In genomic region chr1:5620997-5621396, GRCh38 we compare ENCODE assay signal across 9 cellular contexts.
DNase-seq lines count a peak whose midpoint lies in the region; ATAC-seq and TF ChIP-seq lines count a peak whose summit lies in the region.
"Had no signal": no experiment of that assay in that cellular context is flagged by ENCODE, and none has a peak within 500 bp of the region (broad histone marks: within the 10 kb centered on the region; RNA-seq: fewer than 3 reads in every experiment).

No MANE protein-coding gene starts in this region.

- TF ChIP-seq POLR2A in right lobe of liver (IDR thresholded peaks at IDR 0.05) = no peak

- CTCF ChIA-PET in activated CD8-positive, alpha-beta memory T cell treated with anti-CD3 and anti-CD28 coated beads, Interleukin-2, amount 10 ng/mL, durations not matched to agents 7 days and 5 days (lab: Charles Lee) = no interaction called here

- H3K36me3 ChIP-seq in WERI-Rb-1 (no peaks in the 10 kb centered on the region), right lobe of liver (no peaks in the 10 kb centered on the region)

- H3K4me3 Mint-ChIP-seq in activated CD8-positive, alpha-beta memory T cell treated with anti-CD3 and anti-CD28 coated beads, Interleukin-2, amount 10 ng/mL, durations not matched to agents 7 days and 5 days = no peak overlapping the region
- H3K4me3 Mint-ChIP-seq in effector memory CD8-positive, alpha-beta T cell = no peak overlapping the region

- peak in 3 of 4 donors; percentile 48 to 70 (median 53) for ATAC-seq in right lobe of liver
- ATAC-seq in activated CD8-positive, alpha-beta memory T cell treated with anti-CD3 and anti-CD28 coated beads, Interleukin-2, amount 10 ng/mL, durations not matched to agents 7 days and 5 days = no peak
- no peak for ATAC-seq in effector memory CD8-positive, alpha-beta T cell (replicated peaks)

- no peaks in the 10 kb centered on the region for H3K9me3 Mint-ChIP-seq in activated CD8-positive, alpha-beta memory T cell treated with anti-CD3 and anti-CD28 coated beads, Interleukin-2, amount 10 ng/mL, durations not matched to agents 7 days and 5 days (ENCODE audit: low read depth)
- no peaks in the 10 kb centered on the region for H3K9me3 Mint-ChIP-seq in effector memory CD8-positive, alpha-beta T cell

- WGBS in right lobe of liver (ENCODE audit: insufficient coverage, low coverage, low lambda C conversion rate, missing lambda C conversion rate) = 22% methylated on average over 3 of the region's 3 CpGs

- peak; percentile 85 for TF ChIP-seq CTCF in WERI-Rb-1 (IDR thresholded peaks at IDR 0.05; ENCODE audit: low read depth, low read length)
- TF ChIP-seq CTCF in right lobe of liver (IDR thresholded peaks at IDR 0.05) = peak in 3 of 4 donors; percentile 32 to 51 (median 38)

- H3K9me3 ChIP-seq in WERI-Rb-1 (ENCODE audit: severe bottlenecking) (no peaks in the 10 kb centered on the region), right lobe of liver (no peaks in the 10 kb centered on the region)

- DNase-seq in Caki2 (ENCODE audit: low read depth) = peak; percentile 37
- peak; percentile 27 for DNase-seq in LoVo (ENCODE audit: low spot score)
- DNase-seq in WERI-Rb-1 = peak; percentile 54
- no peak for DNase-seq in right lobe of liver
- no peak for DNase-seq in activated CD8-positive, alpha-beta memory T cell treated with anti-CD3 and anti-CD28 coated beads, Interleukin-2, amount 10 ng/mL, durations not matched to agents 7 days and 5 days
- DNase-seq in effector memory CD8-positive, alpha-beta T cell = no peak
- no peak for DNase-seq in H4 (ENCODE audit: low spot score)
- no peak for DNase-seq in activated CD4-positive, alpha-beta T cell treated with anti-CD3 and anti-CD28 coated beads, Interleukin-2, amount 50 U/mL, for 48 hours
- DNase-seq: foreskin melanocyte had no signal

- H3K36me3 Mint-ChIP-seq in activated CD8-positive, alpha-beta memory T cell treated with anti-CD3 and anti-CD28 coated beads, Interleukin-2, amount 10 ng/mL, durations not matched to agents 7 days and 5 days = no peaks in the 10 kb centered on the region
- H3K36me3 Mint-ChIP-seq in effector memory CD8-positive, alpha-beta T cell (ENCODE audit: insufficient read depth) = no peaks in the 10 kb centered on the region

- H3K4me1 ChIP-seq in right lobe of liver = no peaks in the 10 kb centered on the region

- no peak overlapping the region for H3K27ac ChIP-seq in WERI-Rb-1
- H3K27ac ChIP-seq in right lobe of liver = no peak overlapping the region

- H3K27me3 ChIP-seq in WERI-Rb-1 (ENCODE audit: insufficient read depth, low read depth, severe bottlenecking) = no peaks in the 10 kb centered on the region
- H3K27me3 ChIP-seq in right lobe of liver = no peaks in the 10 kb centered on the region

- no peak overlapping the region for H3K4me3 ChIP-seq in WERI-Rb-1 (ENCODE audit: low read depth, low read length)
- no peak overlapping the region for H3K4me3 ChIP-seq in right lobe of liver

- H3K4me1 Mint-ChIP-seq in activated CD8-positive, alpha-beta memory T cell treated with anti-CD3 and anti-CD28 coated beads, Interleukin-2, amount 10 ng/mL, durations not matched to agents 7 days and 5 days = no peaks in the 10 kb centered on the region
- no peaks in the 10 kb centered on the region for H3K4me1 Mint-ChIP-seq in effector memory CD8-positive, alpha-beta T cell (ENCODE audit: low read depth in 2 of 2)

- peaks cover 2% of the 10 kb centered on the region for H3K27me3 Mint-ChIP-seq in activated CD8-positive, alpha-beta memory T cell treated with anti-CD3 and anti-CD28 coated beads, Interleukin-2, amount 10 ng/mL, durations not matched to agents 7 days and 5 days
- peaks cover 60 to 69% of the 10 kb centered on the region in 2 donors for H3K27me3 Mint-ChIP-seq in effector memory CD8-positive, alpha-beta T cell

- no peak overlapping the region for H3K27ac Mint-ChIP-seq in activated CD8-positive, alpha-beta memory T cell treated with anti-CD3 and anti-CD28 coated beads, Interleukin-2, amount 10 ng/mL, durations not matched to agents 7 days and 5 days
- H3K27ac Mint-ChIP-seq in effector memory CD8-positive, alpha-beta T cell = no peak overlapping the region

- in situ Hi-C loops in Caki2 (cut with HindIII; ENCODE audit: low pct_unique_long_range_greater_than_20kb, low sequenced_read_pairs) = no loop called here

- intact Hi-C loops in right lobe of liver (cut with DNase I) = no loop called here

Comparison
In these comparisons a context has a peak if more than half of its experiments do, and no peak if none do; other contexts are left out.
1. DNase-seq: peak in Caki2 (single experiment), LoVo (single experiment) and WERI-Rb-1 (single experiment); none in right lobe of liver (0 of 3), activated CD8-positive, alpha-beta memory T cell treated with anti-CD3 and anti-CD28 coated beads, Interleukin-2, amount 10 ng/mL, durations not matched to agents 7 days and 5 days (single experiment), effector memory CD8-positive, alpha-beta T cell (0 of 3), H4 (single experiment) and activated CD4-positive, alpha-beta T cell treated with anti-CD3 and anti-CD28 coated beads, Interleukin-2, amount 50 U/mL, for 48 hours (0 of 2).
2. ATAC-seq: peak in right lobe of liver (3 of 4); none in activated CD8-positive, alpha-beta memory T cell treated with anti-CD3 and anti-CD28 coated beads, Interleukin-2, amount 10 ng/mL, durations not matched to agents 7 days and 5 days (single experiment) and effector memory CD8-positive, alpha-beta T cell (single experiment).